Comparison of ENCODE assay signal across 8 cellular contexts in the genomic region with DNA sequence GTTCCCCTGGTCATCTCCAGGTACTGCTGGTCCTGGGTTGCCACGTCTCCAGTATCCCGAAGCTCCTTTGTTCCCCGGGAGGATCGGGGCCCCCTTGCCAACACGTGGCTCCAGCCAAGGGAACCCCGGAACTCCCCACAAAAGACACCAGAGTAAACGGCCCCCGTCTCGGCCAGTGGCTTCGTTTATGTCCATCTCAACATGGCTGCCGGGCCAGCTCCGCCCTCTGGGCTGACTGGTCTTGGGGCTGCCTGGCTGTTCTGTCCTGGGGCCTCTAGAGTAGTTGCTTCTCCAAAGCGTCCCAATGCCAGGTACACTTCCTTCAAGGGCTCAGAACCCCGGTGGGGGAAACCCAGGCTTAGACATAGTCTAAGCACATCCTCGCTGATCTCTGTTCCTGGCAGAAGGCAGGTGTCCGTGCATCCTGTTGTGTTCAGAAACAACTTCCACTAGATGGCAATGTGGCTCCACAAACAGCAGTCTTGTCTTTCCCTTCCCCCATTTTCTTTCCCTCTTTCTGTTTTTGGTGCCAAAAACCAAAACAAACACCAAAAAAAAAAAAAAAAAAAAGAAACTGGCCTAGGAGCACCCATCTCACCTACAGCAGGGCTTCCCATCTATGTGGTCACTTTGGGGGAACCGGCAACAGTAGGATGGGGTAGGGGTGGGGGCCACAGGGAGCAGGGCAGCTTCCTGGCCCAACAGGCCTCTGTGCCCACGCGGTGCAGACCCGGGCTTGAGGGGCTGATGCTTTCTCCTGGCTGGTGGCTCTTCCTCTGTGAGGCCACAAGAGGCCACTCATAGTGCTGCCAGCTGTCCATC. TPM values are rescaled to one million over a fixed set of nuclear protein-coding genes. Genes with fewer than 3 reads are reported as not detected.
DNase-seq lines count a peak whose midpoint lies in the region; ATAC-seq and TF ChIP-seq lines count a peak whose summit lies in the region.

No MANE protein-coding gene starts in this region.

- H3K4me3 ChIP-seq in CD8-positive, alpha-beta T cell (ENCODE audit: low read depth, low read length): peak overlapping the region; percentile 35
- peak overlapping the region; percentile 25 for H3K4me3 ChIP-seq in neural progenitor cell
- H3K4me3 ChIP-seq in transverse colon: peak overlapping the region in 2 of 4 donors; percentile 35 to 44

- CTCF ChIA-PET in CD8-positive, alpha-beta T cell (lab: Charles Lee): interaction anchor here (0.6 to 2.6 kb wide), 6 partner anchors 210 to 1155 kb away, joined by 3 to 19 read pairs (median 4); no protein-coding TSS in a partner anchor

- no peak overlapping the region for H3K9ac ChIP-seq in neural progenitor cell

- in situ Hi-C loops in transverse colon (cut with MboI; ENCODE audit: low pct_ligation_motif_present in 1 of 4, low pct_unique_long_range_greater_than_20kb in 1 of 4, low sequenced_read_pairs in 3 of 4): loop anchor here in 2 of 4 donors (25.0 kb wide), 1 partner anchor 223 kb away; the partner anchor contains the start of gene SPIN3 (in 2 of the 2)

- peaks cover 6% of the 10 kb centered on the region for H4K20me1 ChIP-seq in neural progenitor cell (ENCODE audit: low read depth)

- POLR2A ChIA-PET in CD8-positive, alpha-beta T cell (lab: Charles Lee): no interaction called here

- intact Hi-C loops in CD8-positive, alpha-beta T cell (cut with DNase I, micrococcal nuclease): loop anchor here in 1 of 2 experiments (5.0 kb wide), 4 partner anchors 38 to 1263 kb away; no protein-coding TSS in a partner anchor
- intact Hi-C loops in transverse colon (cut with DNase I; ENCODE audit: low total_unique reads): no loop called here

- peaks cover 42% of the 10 kb centered on the region for H3K4me1 Mint-ChIP-seq in CD8-positive, alpha-beta T cell (ENCODE audit: low read depth)
- peaks cover 4% of the 10 kb centered on the region for H3K4me1 Mint-ChIP-seq in neural progenitor cell

- peak overlapping the region; percentile 37 for H3K27ac ChIP-seq in CD8-positive, alpha-beta T cell (ENCODE audit: low read depth, low read length)
- H3K27ac ChIP-seq in neural progenitor cell: peak overlapping the region; percentile 74
- H3K27ac ChIP-seq in transverse colon: peak overlapping the region in 3 of 4 donors; percentile 32 to 89 (median 64)

- peak; percentile 37 to 90 (median 58) for DNase-seq in CD8-positive, alpha-beta T cell
- peak; percentile 50 for DNase-seq in HT1080 (ENCODE audit: low read depth)
- peak; percentile 75 for DNase-seq in activated CD8-positive, alpha-beta memory T cell treated with anti-CD3 and anti-CD28 coated beads, Interleukin-2, amount 50 U/mL, for 4 hours
- peak; percentile 64 for DNase-seq in fibroblast of gingiva (ENCODE audit: low read depth)
- DNase-seq in neural progenitor cell (ENCODE audit: low spot score): peak; percentile 86
- DNase-seq in transverse colon: peak; percentile 83
- DNase-seq in NCI-H2081 treated with DMSO at 0.1 percent for 48 hours (lab: John Stamatoyannopoulos, UW): no peak

- H3K27ac Mint-ChIP-seq in CD8-positive, alpha-beta T cell: peak overlapping the region; percentile 91
- no peak overlapping the region for H3K27ac Mint-ChIP-seq in neural progenitor cell

- no peaks in the 10 kb centered on the region for H3K27me3 Mint-ChIP-seq in CD8-positive, alpha-beta T cell (ENCODE audit: low read depth)
- H3K27me3 Mint-ChIP-seq in neural progenitor cell (ENCODE audit: insufficient read depth, low read depth): no peaks in the 10 kb centered on the region

- WGBS in transverse colon (ENCODE audit: low coverage in 1 of 2), 2 donors: 15% methylated on average over 12 of the region's 20 CpGs; no CpG with 5 or more reads in 1 of the 2 donors

- H3K4me3 Mint-ChIP-seq in CD8-positive, alpha-beta T cell: peak overlapping the region; percentile 70
- H3K4me3 Mint-ChIP-seq in neural progenitor cell: no peak overlapping the region

- peaks cover 5% of the 10 kb centered on the region for H3K36me3 Mint-ChIP-seq in CD8-positive, alpha-beta T cell
- H3K36me3 Mint-ChIP-seq in neural progenitor cell: peaks cover 4% of the 10 kb centered on the region

- H3K4me1 ChIP-seq in CD8-positive, alpha-beta T cell (ENCODE audit: insufficient read depth, low read length): peaks cover 40% of the 10 kb centered on the region
- H3K4me1 ChIP-seq in neural progenitor cell: peaks cover 4% of the 10 kb centered on the region
- peaks cover 0 to 9% (median 7%) of the 10 kb centered on the region in 4 donors for H3K4me1 ChIP-seq in transverse colon

- H3K36me3 ChIP-seq in CD8-positive, alpha-beta T cell (ENCODE audit: insufficient read depth, low read length): no peaks in the 10 kb centered on the region
- H3K36me3 ChIP-seq in neural progenitor cell (no peaks in the 10 kb centered on the region), transverse colon (no peaks in the 10 kb centered on the region)

- H2AFZ ChIP-seq in neural progenitor cell (replicated peaks): peak overlapping the region; percentile 53

- no peak for TF ChIP-seq POLR2A in transverse colon (IDR thresholded peaks at IDR 0.05)

- no peaks in the 10 kb centered on the region for H3K9me3 ChIP-seq in CD8-positive, alpha-beta T cell (ENCODE audit: low read length)
- H3K9me3 ChIP-seq in neural progenitor cell (ENCODE audit: low read depth) (no peaks in the 10 kb centered on the region), transverse colon (no peaks in the 10 kb centered on the region)

- no peak for TF ChIP-seq EP300 in transverse colon (IDR thresholded peaks at IDR 0.05; ENCODE audit: low read depth)

- peak overlapping the region; percentile 46 for H3K4me2 ChIP-seq in neural progenitor cell

- peak; percentile 69 for ATAC-seq in CD8-positive, alpha-beta T cell
- ATAC-seq in GM21390 (IDR thresholded peaks at IDR 0.05; ENCODE audit: unreplicated experiment): peak; percentile 55

- peak; percentile 47 for TF ChIP-seq CTCF in CD8-positive, alpha-beta T cell (IDR thresholded peaks at IDR 0.05)
- TF ChIP-seq CTCF in neural progenitor cell (IDR thresholded peaks at IDR 0.05) (peak; percentile 62), transverse colon (IDR thresholded peaks at IDR 0.05) (peak; percentile 31 to 70 (median 37))

- H3F3A ChIP-seq in neural progenitor cell (ENCODE audit: low read depth): peaks cover 3% of the 10 kb centered on the region

- H3K27me3 ChIP-seq in CD8-positive, alpha-beta T cell (ENCODE audit: insufficient read depth, low read length): no peaks in the 10 kb centered on the region
- H3K27me3 ChIP-seq in neural progenitor cell (no peaks in the 10 kb centered on the region), transverse colon (no peaks in the 10 kb centered on the region)

- H3K9me3 Mint-ChIP-seq in CD8-positive, alpha-beta T cell: no peaks in the 10 kb centered on the region
- H3K9me3 Mint-ChIP-seq in neural progenitor cell: peaks cover 17% of the 10 kb centered on the region

- H3K79me2 ChIP-seq in neural progenitor cell (ENCODE audit: low read depth): peaks cover 9% of the 10 kb centered on the region

RNA-seq across cellular contexts. Expression of gene NBDY, which starts 35.3 kb away (rescaled TPM):
- total RNA-seq in CD8-positive, alpha-beta T cell: 10 to 100 TPM; 20.6 to 22.5 TPM
- total RNA-seq in HT1080 (2014; rRNA removed; shearing (Covaris generic)): 7.7 and 12.8 TPM in 2 replicates
- 35.7 and 43.4 TPM in 2 replicates for polyA plus RNA-seq in HT1080 (2015; cell fraction: cytosol; rRNA removed)
- 8.9 and 12.6 TPM in 2 replicates for polyA plus RNA-seq in HT1080 (2015; cell fraction: nucleus; rRNA removed)
- total RNA-seq in neural progenitor cell (ENCODE audit: low replicate concordance): 12.2 and 19.2 TPM in 2 replicates
- total RNA-seq in transverse colon: 10 to 100 TPM in 1 of 4 donors, 1 to 10 TPM in 2, not detected in 1; 4.1 to 10.5 (median 9.4) TPM
